20 cellular contexts compared by ENCODE assay signal in the genomic region with DNA sequence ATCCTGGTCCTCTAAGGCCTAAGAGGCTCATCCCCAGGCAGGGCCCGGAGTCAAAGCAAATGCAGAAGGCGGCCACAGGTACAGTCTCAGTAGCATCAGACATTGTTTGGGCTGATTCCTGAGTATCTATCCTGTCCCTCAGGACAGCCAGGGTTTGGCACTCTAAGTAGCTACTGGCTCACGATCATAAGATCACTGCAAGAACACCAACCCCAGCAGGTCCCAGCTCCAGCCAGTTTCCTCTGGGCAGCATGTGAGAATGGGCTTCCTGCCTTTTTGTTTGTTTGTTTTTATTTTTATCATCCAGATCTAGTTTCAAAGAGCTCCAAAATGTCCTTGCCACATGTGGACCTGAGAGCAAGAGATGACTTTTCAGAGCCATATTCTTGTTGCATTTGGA.
"Had no signal": no experiment of that assay in that cellular context is flagged by ENCODE, and none has a peak within 500 bp of the region (broad histone marks: within the 10 kb centered on the region; RNA-seq: fewer than 3 reads in every experiment).

No MANE protein-coding gene starts in this region.

- H3K36me3 ChIP-seq: colonic mucosa had no signal

- H3K27ac ChIP-seq: colonic mucosa, left lung, parathyroid adenoma had no signal

- H3K9me3 Mint-ChIP-seq: endodermal cell, naive B cell, nephron had no signal

- H3K27ac Mint-ChIP-seq: endodermal cell, nephron had no signal

- FAIRE-seq: endothelial cell of umbilical vein, islet of Langerhans had no signal

- H3K27me3 ChIP-seq: colonic mucosa, heart right ventricle, left lung had no signal

- H3K4me2 ChIP-seq: smooth muscle cell had no signal

- H3K4me3 Mint-ChIP-seq: endodermal cell, nephron had no signal

- H3K9ac ChIP-seq: parathyroid adenoma had no signal

- H3K4me1 Mint-ChIP-seq: endodermal cell, nephron had no signal

- H2AFZ ChIP-seq: parathyroid adenoma had no signal

- DNase-seq: cerebellar nuclear complex; colonic mucosa; dermis blood vessel endothelial cell; endodermal cell; erythroblast; foreskin melanocyte; heart right ventricle; hypothalamus; kidney glomerular epithelial cell; left lung; mesendoderm; naive B cell; stimulated activated CD4-positive, alpha-beta T cell treated with anti-CD3 and anti-CD28 coated beads, Interleukin-2, amount 100 ng/mL, for 48 hours; stimulated activated naive CD4-positive, alpha-beta T cell treated with Interleukin-2 at 50 U/mL for 16 hours; trophoblast cell had no signal

- ATAC-seq: left lung had no signal

- H3K27me3 Mint-ChIP-seq: naive B cell had no signal

- H3K9me3 ChIP-seq: colonic mucosa, heart right ventricle, left lung had no signal

- H3K4me1 ChIP-seq: colonic mucosa had no signal

- H3K4me3 ChIP-seq: colonic mucosa, heart right ventricle, left lung, smooth muscle cell had no signal
